ENCODE assay signal across 26 cellular contexts in the genomic region with DNA sequence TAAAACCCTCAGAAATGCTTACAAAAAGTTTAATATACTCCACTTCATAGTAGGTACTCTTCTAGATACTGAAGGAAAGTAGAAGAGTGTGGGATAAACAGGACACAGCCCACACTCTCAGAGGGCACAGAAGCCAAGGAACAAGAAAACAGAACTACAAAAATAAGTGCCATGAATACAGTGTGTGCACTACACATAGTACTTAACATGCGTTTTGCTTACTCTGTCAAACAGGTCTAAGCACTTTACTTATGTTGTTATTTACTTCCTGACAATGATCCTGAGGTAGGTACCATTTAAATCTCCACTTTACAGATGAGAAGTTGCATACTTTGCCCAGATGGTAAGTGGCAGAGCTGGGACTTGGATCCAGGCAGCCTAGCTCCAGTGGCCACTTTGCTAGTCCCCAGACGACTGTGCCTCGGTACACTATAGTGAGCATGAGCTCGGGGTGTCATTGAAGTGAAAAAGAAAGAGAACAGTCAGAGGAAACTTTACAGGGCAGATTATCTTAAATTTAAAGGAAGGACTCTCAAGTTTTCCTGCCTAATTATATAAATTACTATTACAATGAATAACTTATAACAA.
"Had no signal": no experiment of that assay in that cellular context is flagged by ENCODE, and none has a peak within 500 bp of the region (broad histone marks: within the 10 kb centered on the region; RNA-seq: fewer than 3 reads in every experiment).

No MANE protein-coding gene starts in this region.

- H3K36me3 Mint-ChIP-seq: natural killer cell had no signal

- H3K4me1 Mint-ChIP-seq: endodermal cell, natural killer cell had no signal

- H3K27me3 ChIP-seq: colonic mucosa, esophagus muscularis mucosa, foreskin keratinocyte, gastroesophageal sphincter, heart left ventricle, hepatocyte, pancreas, right lobe of liver, tibial nerve, upper lobe of left lung, uterus had no signal

- H3K36me3 ChIP-seq: colonic mucosa, esophagus muscularis mucosa, gastroesophageal sphincter, heart left ventricle, pancreas, right lobe of liver, thoracic aorta, upper lobe of left lung, uterus had no signal

- H3K27ac ChIP-seq: colonic mucosa, esophagus muscularis mucosa, foreskin keratinocyte, gastroesophageal sphincter, heart left ventricle, hepatocyte, pancreas, right lobe of liver, thoracic aorta, tibial nerve, upper lobe of left lung, uterus had no signal

- ATAC-seq: foreskin keratinocyte; gastroesophageal sphincter; heart left ventricle; left lobe of liver; pancreas; right lobe of liver; stimulated activated naive B cell treated with anti-CD40 and anti-IgM and Interleukin-4, amounts not matched to agents 10 μg/mL and 1 μg/mL and 100 μg/mL, for 72 hours had no signal

- H3K79me2 ChIP-seq: hepatocyte had no signal

- H3K27me3 Mint-ChIP-seq: dendritic cell treated with granulocyte-macrophage colony-stimulating factor and Interleukin-4, amounts not matched to agents 40 ng/mL and 50 ng/mL, for 4 days; stimulated activated naive B cell treated with anti-CD40 and anti-IgM and Interleukin-4, amounts not matched to agents 10 μg/mL and 1 μg/mL and 100 μg/mL, for 72 hours; stimulated activated naive CD8-positive, alpha-beta T cell treated with anti-CD3 and anti-CD28 coated beads, Interleukin-15, Interleukin-2, amounts not matched to agents 100 ng/mL and 50 ng/mL, for 24 hours had no signal

- H2AFZ ChIP-seq: hepatocyte had no signal

- H3K4me3 ChIP-seq: colonic mucosa, esophagus muscularis mucosa, gastroesophageal sphincter, heart left ventricle, hepatocyte, pancreas, right lobe of liver, thoracic aorta, tibial nerve, upper lobe of left lung, uterus had no signal

- H3K4me3 Mint-ChIP-seq: dendritic cell treated with granulocyte-macrophage colony-stimulating factor and Interleukin-4, amounts not matched to agents 40 ng/mL and 50 ng/mL, for 4 days; endodermal cell; natural killer cell; stimulated activated naive B cell treated with anti-CD40 and anti-IgM and Interleukin-4, amounts not matched to agents 10 μg/mL and 1 μg/mL and 100 μg/mL, for 72 hours; stimulated activated naive CD8-positive, alpha-beta T cell treated with anti-CD3 and anti-CD28 coated beads, Interleukin-15, Interleukin-2, amounts not matched to agents 100 ng/mL and 50 ng/mL, for 24 hours had no signal

- DNase-seq: colonic mucosa; effector CD8-positive, alpha-beta T cell; endodermal cell; foreskin keratinocyte; heart left ventricle; kidney; mammary epithelial cell; mesendoderm; natural killer cell; occipital lobe; pancreas; right lobe of liver; small intestine; stimulated activated CD4-positive, alpha-beta T cell treated with anti-CD3 and anti-CD28 coated beads, Interleukin-15, amount 100 ng/mL, for 24 hours; stimulated activated CD4-positive, alpha-beta T cell treated with anti-CD3 and anti-CD28 coated beads, Interleukin-2, amount 100 ng/mL, for 48 hours; stimulated activated naive B cell treated with anti-CD40 and anti-IgM and Interleukin-4, amounts not matched to agents 10 μg/mL and 1 μg/mL and 100 μg/mL, for 72 hours; upper lobe of left lung; uterus had no signal

- H3K27ac Mint-ChIP-seq: dendritic cell treated with granulocyte-macrophage colony-stimulating factor and Interleukin-4, amounts not matched to agents 40 ng/mL and 50 ng/mL, for 4 days; endodermal cell; natural killer cell; stimulated activated naive B cell treated with anti-CD40 and anti-IgM and Interleukin-4, amounts not matched to agents 10 μg/mL and 1 μg/mL and 100 μg/mL, for 72 hours; stimulated activated naive CD8-positive, alpha-beta T cell treated with anti-CD3 and anti-CD28 coated beads, Interleukin-15, Interleukin-2, amounts not matched to agents 100 ng/mL and 50 ng/mL, for 24 hours had no signal

- H3K4me1 ChIP-seq: colonic mucosa, esophagus muscularis mucosa, foreskin keratinocyte, gastroesophageal sphincter, heart left ventricle, pancreas, right lobe of liver, tibial nerve, upper lobe of left lung, uterus had no signal

- H3K9me3 ChIP-seq: colonic mucosa, gastroesophageal sphincter, pancreas, right lobe of liver, thoracic aorta, uterus had no signal

- H3K4me2 ChIP-seq: hepatocyte had no signal
